9 cellular contexts compared by ENCODE assay signal in genomic region chr6:32127409-32127716, GRCh38. TPM values are rescaled to one million over a fixed set of nuclear protein-coding genes. Genes with fewer than 3 reads are reported as not detected.
A peak's percentile ranks its signal among the peaks of the same experiment; 100 is the strongest.
DNase-seq lines count a peak whose midpoint lies in the region; ATAC-seq, FAIRE-seq and TF ChIP-seq lines count a peak whose summit lies in the region.
"Had no signal": no experiment of that assay in that cellular context is flagged by ENCODE, and none has a peak within 500 bp of the region (broad histone marks: within the 10 kb centered on the region; RNA-seq: fewer than 3 reads in every experiment).

No MANE protein-coding gene starts in this region.

- TF ChIP-seq CTCF in GM06990 (IDR thresholded peaks at IDR 0.05; ENCODE audit: insufficient read depth, low read length, poor library complexity, severe bottlenecking) (no peak), fibroblast of mammary gland (conservative IDR thresholded peaks at IDR 0.05; ENCODE audit: control insufficient read depth, insufficient read depth, low read depth, low read length) (no peak), psoas muscle (IDR thresholded peaks at IDR 0.05) (no peak)

- intact Hi-C loops in psoas muscle (cut with DNase I), result loop anchor here (5.0 kb wide), 2 partner anchors 50 to 1160 kb away; partner anchors contain the start of genes AGPAT1 (in 1 of the 2), PFDN6 (in 1 of the 2), RNF5 (in 1 of the 2) and WDR46 (in 1 of the 2)

- DNase-seq in GM06990 (ENCODE audit: extremely low read depth, insufficient read length), result no peak
- no peak for DNase-seq in SK-N-MC (ENCODE audit: low read depth, low spot score)
- no peak for DNase-seq in fibroblast of mammary gland (ENCODE audit: low read depth)
- DNase-seq in psoas muscle, result no peak
- DNase-seq in GM19240 (ENCODE audit: insufficient read length, low spot score), result no peak
- DNase-seq in DMS153 treated with DMSO at 0.1 percent for 48 hours (lab: John Stamatoyannopoulos, UW; ENCODE audit: unreplicated experiment), result no peak
- DNase-seq in RCC 7860 (ENCODE audit: low spot score), result no peak
- DNase-seq in effector CD8-positive, alpha-beta T cell (lab: John Stamatoyannopoulos, UW), result no peak

- H3K27me3 ChIP-seq in GM06990 (replicated peaks; ENCODE audit: control insufficient read depth, insufficient read depth, low read length) (no peaks in the 10 kb centered on the region), psoas muscle (ENCODE audit: insufficient read depth in 3 of 3, low read length in 2 of 3) (no peaks in the 10 kb centered on the region)

- no peak for ATAC-seq in psoas muscle

- FAIRE-seq in RCC 7860 (lab: Jason Lieb, UNC), result no peak
- FAIRE-seq: H54 had no signal

- H3K9me3 ChIP-seq in SK-N-MC (ENCODE audit: low read depth, low read length) (no peaks in the 10 kb centered on the region), psoas muscle (no peaks in the 10 kb centered on the region)

- H3K4me3 ChIP-seq in GM06990 (replicated peaks; ENCODE audit: low read depth, low read length), result peak overlapping the region; percentile 99
- H3K4me3 ChIP-seq in SK-N-MC, result peak overlapping the region; percentile 99
- peak overlapping the region; percentile 100 for H3K4me3 ChIP-seq in fibroblast of mammary gland (ENCODE audit: control insufficient read depth, low read depth, low read length)
- peak overlapping the region; percentile 95 for H3K4me3 ChIP-seq in psoas muscle

- H3K4me1 ChIP-seq in psoas muscle, result peaks cover 26% of the 10 kb centered on the region

- peak overlapping the region; percentile 91 for H3K9ac ChIP-seq in SK-N-MC (ENCODE audit: insufficient read length)

- H3K36me3 ChIP-seq in GM06990 (ENCODE audit: control insufficient read depth, insufficient read depth, low read length) (peaks cover 2% of the 10 kb centered on the region), SK-N-MC (ENCODE audit: insufficient read depth, low read length) (peaks cover 29% of the 10 kb centered on the region), psoas muscle (ENCODE audit: insufficient read depth in 1 of 2, low read depth in 1 of 2) (peaks cover 4 to 48% of the 10 kb centered on the region in 2 donors)

- WGBS in psoas muscle, 3 donors, result 3 to 5% (median 3%) methylated on average over 8 to 9 of the region's 9 CpGs

- H3K27ac ChIP-seq in SK-N-MC, result no peak overlapping the region
- H3K27ac ChIP-seq in psoas muscle, result peak overlapping the region; percentile 86

RNA-seq across cellular contexts. Expression of gene ATF6B, which starts 0.7 kb away (rescaled TPM):
- total RNA-seq in psoas muscle, result 10 to 100 TPM; 17.2 to 23.8 (median 19.9) TPM
- polyA plus RNA-seq in psoas muscle, result 10 to 100 TPM; 13.0 to 35.2 (median 15.1) TPM

RNA-seq across cellular contexts. Expression of gene FKBPL, which starts 2.7 kb away (rescaled TPM):
- 1 to 10 TPM; 2.1 to 4.3 (median 4.1) TPM for total RNA-seq in psoas muscle
- 10 to 100 TPM in 1 of 3 donors, 1 to 10 TPM in 2; 8.2 to 12.2 (median 9.9) TPM for polyA plus RNA-seq in psoas muscle

RNA-seq across cellular contexts. Expression of gene TNXB, which starts 18.2 kb away (rescaled TPM):
- 10 to 100 TPM; 14.5 to 26.1 (median 23.9) TPM for total RNA-seq in psoas muscle
- 10 to 100 TPM in 1 of 3 donors, 1 to 10 TPM in 2; 7.0 to 13.6 (median 9.1) TPM for polyA plus RNA-seq in psoas muscle

RNA-seq across cellular contexts. Expression of gene PRRT1, which starts 24.4 kb away (rescaled TPM):
- under 1 TPM; 0.08 to 0.51 (median 0.16) TPM for total RNA-seq in psoas muscle
- under 1 TPM; 0.22 to 0.28 (median 0.26) TPM for polyA plus RNA-seq in psoas muscle

RNA-seq across cellular contexts. Expression of gene PPT2, which starts 26.6 kb away (rescaled TPM):
- total RNA-seq in psoas muscle, result 10 to 100 TPM; 11.3 to 15.1 (median 14.0) TPM
- polyA plus RNA-seq in psoas muscle, result 10 to 100 TPM; 12.5 to 28.3 (median 18.0) TPM
